1 cellular context compared by ENCODE assay signal in the genomic region with DNA sequence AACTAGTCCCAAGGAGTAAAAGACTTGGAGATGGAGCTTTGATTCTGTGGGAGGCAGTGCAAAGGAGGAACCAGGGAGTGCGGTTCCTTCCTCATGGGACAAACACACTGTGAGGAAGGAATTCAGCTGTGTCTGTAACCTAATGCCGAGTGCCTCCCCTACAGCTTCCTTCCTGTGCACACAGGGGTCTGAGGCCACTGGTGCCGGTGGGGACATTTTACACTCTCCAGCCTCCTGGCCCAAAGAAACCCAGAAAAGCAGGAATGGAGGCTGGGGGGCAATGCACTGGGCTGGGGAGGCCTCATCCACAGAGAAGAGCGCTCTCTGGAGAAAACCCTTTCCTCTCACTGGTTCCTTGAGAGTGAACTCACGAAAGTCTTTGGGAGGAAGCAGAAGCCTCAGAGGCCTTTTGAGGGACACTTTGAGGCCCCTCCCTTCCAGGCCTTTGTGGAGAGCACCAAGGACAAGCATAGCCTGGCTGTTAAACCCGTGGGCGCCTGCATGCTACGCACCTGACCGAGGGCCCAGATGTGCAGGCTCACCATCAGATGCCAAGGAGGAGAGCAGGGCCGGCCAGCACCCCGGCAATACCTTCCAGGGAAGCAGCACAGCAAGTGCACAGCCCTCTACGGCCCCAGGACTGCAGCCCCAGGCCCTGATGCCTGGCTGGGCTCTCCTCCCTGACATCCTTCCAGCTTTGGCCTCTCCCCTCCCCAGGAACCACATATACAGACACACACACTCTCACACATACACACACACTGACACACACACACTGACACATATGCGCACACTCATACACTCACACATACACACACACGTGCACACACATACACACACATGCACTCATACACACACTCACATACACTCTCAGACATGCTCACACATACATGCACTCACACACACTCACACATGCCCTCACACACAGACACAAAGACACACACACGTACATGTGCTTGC.
TF ChIP-seq lines count a peak whose summit lies in the region.

No MANE protein-coding gene starts in this region.

TF ChIP-seq in GM23338, 12 proteins besides CTCF, POLR2A, EP300 and RAD21:
- TF ChIP-seq, protein P1, sequence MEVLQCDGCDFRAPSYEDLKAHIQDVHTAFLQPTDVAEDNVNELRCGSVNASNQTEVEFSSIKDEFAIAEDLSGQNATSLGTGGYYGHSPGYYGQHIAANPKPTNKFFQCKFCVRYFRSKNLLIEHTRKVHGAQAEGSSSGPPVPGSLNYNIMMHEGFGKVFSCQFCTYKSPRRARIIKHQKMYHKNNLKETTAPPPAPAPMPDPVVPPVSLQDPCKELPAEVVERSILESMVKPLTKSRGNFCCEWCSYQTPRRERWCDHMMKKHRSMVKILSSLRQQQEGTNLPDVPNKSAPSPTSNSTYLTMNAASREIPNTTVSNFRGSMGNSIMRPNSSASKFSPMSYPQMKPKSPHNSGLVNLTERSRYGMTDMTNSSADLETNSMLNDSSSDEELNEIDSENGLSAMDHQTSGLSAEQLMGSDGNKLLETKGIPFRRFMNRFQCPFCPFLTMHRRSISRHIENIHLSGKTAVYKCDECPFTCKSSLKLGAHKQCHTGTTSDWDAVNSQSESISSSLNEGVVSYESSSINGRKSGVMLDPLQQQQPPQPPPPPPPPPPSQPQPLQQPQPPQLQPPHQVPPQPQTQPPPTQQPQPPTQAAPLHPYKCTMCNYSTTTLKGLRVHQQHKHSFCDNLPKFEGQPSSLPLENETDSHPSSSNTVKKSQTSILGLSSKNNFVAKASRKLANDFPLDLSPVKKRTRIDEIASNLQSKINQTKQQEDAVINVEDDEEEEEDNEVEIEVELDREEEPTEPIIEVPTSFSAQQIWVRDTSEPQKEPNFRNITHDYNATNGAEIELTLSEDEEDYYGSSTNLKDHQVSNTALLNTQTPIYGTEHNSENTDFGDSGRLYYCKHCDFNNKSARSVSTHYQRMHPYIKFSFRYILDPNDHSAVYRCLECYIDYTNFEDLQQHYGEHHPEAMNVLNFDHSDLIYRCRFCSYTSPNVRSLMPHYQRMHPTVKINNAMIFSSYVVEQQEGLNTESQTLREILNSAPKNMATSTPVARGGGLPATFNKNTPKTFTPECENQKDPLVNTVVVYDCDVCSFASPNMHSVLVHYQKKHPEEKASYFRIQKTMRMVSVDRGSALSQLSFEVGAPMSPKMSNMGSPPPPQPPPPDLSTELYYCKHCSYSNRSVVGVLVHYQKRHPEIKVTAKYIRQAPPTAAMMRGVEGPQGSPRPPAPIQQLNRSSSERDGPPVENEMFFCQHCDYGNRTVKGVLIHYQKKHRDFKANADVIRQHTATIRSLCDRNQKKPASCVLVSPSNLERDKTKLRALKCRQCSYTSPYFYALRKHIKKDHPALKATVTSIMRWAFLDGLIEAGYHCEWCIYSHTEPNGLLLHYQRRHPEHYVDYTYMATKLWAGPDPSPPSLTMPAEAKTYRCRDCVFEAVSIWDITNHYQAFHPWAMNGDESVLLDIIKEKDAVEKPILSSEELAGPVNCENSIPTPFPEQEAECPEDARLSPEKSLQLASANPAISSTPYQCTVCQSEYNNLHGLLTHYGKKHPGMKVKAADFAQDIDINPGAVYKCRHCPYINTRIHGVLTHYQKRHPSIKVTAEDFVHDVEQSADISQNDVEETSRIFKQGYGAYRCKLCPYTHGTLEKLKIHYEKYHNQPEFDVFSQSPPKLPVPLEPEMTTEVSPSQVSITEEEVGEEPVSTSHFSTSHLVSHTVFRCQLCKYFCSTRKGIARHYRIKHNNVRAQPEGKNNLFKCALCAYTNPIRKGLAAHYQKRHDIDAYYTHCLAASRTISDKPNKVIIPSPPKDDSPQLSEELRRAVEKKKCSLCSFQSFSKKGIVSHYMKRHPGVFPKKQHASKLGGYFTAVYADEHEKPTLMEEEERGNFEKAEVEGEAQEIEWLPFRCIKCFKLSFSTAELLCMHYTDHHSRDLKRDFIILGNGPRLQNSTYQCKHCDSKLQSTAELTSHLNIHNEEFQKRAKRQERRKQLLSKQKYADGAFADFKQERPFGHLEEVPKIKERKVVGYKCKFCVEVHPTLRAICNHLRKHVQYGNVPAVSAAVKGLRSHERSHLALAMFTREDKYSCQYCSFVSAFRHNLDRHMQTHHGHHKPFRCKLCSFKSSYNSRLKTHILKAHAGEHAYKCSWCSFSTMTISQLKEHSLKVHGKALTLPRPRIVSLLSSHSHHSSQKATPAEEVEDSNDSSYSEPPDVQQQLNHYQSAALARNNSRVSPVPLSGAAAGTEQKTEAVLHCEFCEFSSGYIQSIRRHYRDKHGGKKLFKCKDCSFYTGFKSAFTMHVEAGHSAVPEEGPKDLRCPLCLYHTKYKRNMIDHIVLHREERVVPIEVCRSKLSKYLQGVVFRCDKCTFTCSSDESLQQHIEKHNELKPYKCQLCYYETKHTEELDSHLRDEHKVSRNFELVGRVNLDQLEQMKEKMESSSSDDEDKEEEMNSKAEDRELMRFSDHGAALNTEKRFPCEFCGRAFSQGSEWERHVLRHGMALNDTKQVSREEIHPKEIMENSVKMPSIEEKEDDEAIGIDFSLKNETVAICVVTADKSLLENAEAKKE (CRISPR knock-in tag; IDR thresholded peaks at IDR 0.05), result 0 out of 2 replicates have a peak, but pooled peaks have one; percentile 23
- TF ChIP-seq ZNF114 (CRISPR knock-in tag; IDR thresholded peaks at IDR 0.05) (no peak), STAT1 (IDR thresholded peaks at IDR 0.05; ENCODE audit: unreplicated experiment) (no peak)
